ENCODE assay signal across 8 cellular contexts in genomic region chr6:30500421-30501069, GRCh38. TPM values are rescaled to one million over a fixed set of nuclear protein-coding genes. Genes with fewer than 3 reads are reported as not detected.
DNase-seq lines count a peak whose midpoint lies in the region; ATAC-seq and TF ChIP-seq lines count a peak whose summit lies in the region.

No MANE protein-coding gene starts in this region.

- H3K27me3 ChIP-seq in esophagus muscularis mucosa, result peaks cover 0 to 12% (median 0%) of the 10 kb centered on the region in 4 donors

- TF ChIP-seq POLR2A in esophagus muscularis mucosa (IDR thresholded peaks at IDR 0.05; ENCODE audit: low read depth), result no peak

- H3K27ac ChIP-seq in RWPE1 (peak overlapping the region; percentile 47; the same call in 1 of the 2 replicates), esophagus muscularis mucosa (replicated peaks in 1 of 4) (peak overlapping the region; percentile 19 to 63 (median 26))

- 58% methylated on average over 9 of the region's 9 CpGs for WGBS in esophagus muscularis mucosa

- no peak overlapping the region for H3K4me3 ChIP-seq in esophagus muscularis mucosa

- TF ChIP-seq CTCF in RWPE1 (conservative IDR thresholded peaks at IDR 0.05; ENCODE audit: low read depth), result no peak
- TF ChIP-seq CTCF in esophagus muscularis mucosa (IDR thresholded peaks at IDR 0.05), result no peak

- DNase-seq in GDM1 (lab: John Stamatoyannopoulos, UW) (peak; percentile 33), RWPE1 (ENCODE audit: low spot score) (no peak), esophagus muscularis mucosa (ENCODE audit: extremely low spot score) (no peak), renal cortical epithelial cell (ENCODE audit: low read depth) (peak; percentile 22), NCI-H1105 (lab: John Stamatoyannopoulos, UW) (no peak), cerebellar nuclear complex (lab: John Stamatoyannopoulos, UW) (no peak)
- DNase-seq in effector CD4-positive, alpha-beta T cell, result no peak

- no peak for ATAC-seq in GM18873 (IDR thresholded peaks at IDR 0.05; ENCODE audit: low FRiP score, unreplicated experiment)

- POLR2A ChIA-PET in RWPE1 (lab: Yijun Ruan, JAX; ENCODE audit: low non-redundant PET), result no interaction called here

- peaks cover 0 to 8% (median 0%) of the 10 kb centered on the region in 4 donors for H3K4me1 ChIP-seq in esophagus muscularis mucosa

- H3K9me3 ChIP-seq in esophagus muscularis mucosa, result no peaks in the 10 kb centered on the region

- TF ChIP-seq EP300 in esophagus muscularis mucosa (IDR thresholded peaks at IDR 0.05), result no peak

- intact Hi-C loops in esophagus muscularis mucosa (cut with DNase I), result no loop called here

- CTCF ChIA-PET in RWPE1 (lab: Yijun Ruan, JAX), result interaction anchor here (0.5 to 0.8 kb wide), 2 partner anchors 10 to 21 kb away, joined by 3 to 4 read pairs; no protein-coding TSS in a partner anchor

- H3K36me3 ChIP-seq in esophagus muscularis mucosa, result no peaks in the 10 kb centered on the region

RNA-seq across cellular contexts. Expression of gene HLA-E, which starts 11.2 kb away (rescaled TPM):
- 100 to 1,000 TPM; 294 to 649 (median 523) TPM for total RNA-seq in esophagus muscularis mucosa
- total RNA-seq in renal cortical epithelial cell, result 170 and 213 TPM in 2 replicates

RNA-seq across cellular contexts. Expression of gene GNL1, which starts 55.7 kb away (rescaled TPM):
- 10 to 100 TPM; 30.3 to 53.5 (median 36.1) TPM for total RNA-seq in esophagus muscularis mucosa
- 32.2 and 49.8 TPM in 2 replicates for total RNA-seq in renal cortical epithelial cell

RNA-seq across cellular contexts. Expression of gene PRR3, which starts 56.5 kb away (rescaled TPM):
- total RNA-seq in esophagus muscularis mucosa, result 10 to 100 TPM in 1 of 4 donors, 1 to 10 TPM in 3; 3.8 to 10.6 (median 4.5) TPM
- total RNA-seq in renal cortical epithelial cell, result 2.3 and 3.9 TPM in 2 replicates

Comparison
In these comparisons a context has a peak if more than half of its experiments do, and no peak if none do; other contexts are left out.
1. DNase-seq: peak in GDM1 (single experiment) and renal cortical epithelial cell (single experiment); none in RWPE1 (single experiment), esophagus muscularis mucosa (single experiment), effector CD4-positive, alpha-beta T cell (single experiment), NCI-H1105 (single experiment) and cerebellar nuclear complex (0 of 2).